In the genomic region with DNA sequence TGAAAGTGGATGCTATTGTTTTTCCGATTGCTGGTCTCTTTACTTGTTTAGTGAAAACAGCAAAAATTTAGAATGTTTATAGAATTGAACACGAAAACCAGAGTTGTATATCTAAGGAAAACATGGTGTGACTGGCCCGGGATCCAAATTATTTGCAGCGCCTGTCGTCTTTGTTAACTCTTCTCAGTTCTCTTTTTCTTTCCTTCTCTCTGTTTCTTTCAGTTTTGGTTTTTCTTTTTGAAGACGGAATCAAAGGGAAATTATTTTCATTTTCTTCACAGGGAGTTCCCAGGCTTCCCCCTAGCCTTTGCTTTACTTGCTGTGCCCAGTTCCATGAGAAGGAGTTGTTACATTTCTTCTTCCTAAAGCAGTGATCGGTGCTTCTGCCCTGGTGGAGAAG, we compare ENCODE assay signal across 26 cellular contexts.
DNase-seq lines count a peak whose midpoint lies in the region; FAIRE-seq and TF ChIP-seq lines count a peak whose summit lies in the region.
"Had no signal": no experiment of that assay in that cellular context is flagged by ENCODE, and none has a peak within 500 bp of the region (broad histone marks: within the 10 kb centered on the region; RNA-seq: fewer than 3 reads in every experiment).

No MANE protein-coding gene starts in this region.

- no peak overlapping the region for H2AFZ ChIP-seq in trophoblast cell (ENCODE audit: insufficient read depth, low read length, poor library complexity)

- H3K27me3 ChIP-seq in breast epithelium (no peaks in the 10 kb centered on the region), endodermal cell (ENCODE audit: control insufficient read depth, insufficient read depth, low read length, poor library complexity, severe bottlenecking) (no peaks in the 10 kb centered on the region), vagina (no peaks in the 10 kb centered on the region), trophoblast cell (ENCODE audit: insufficient read depth, low read length) (no peaks in the 10 kb centered on the region)
- H3K27me3 ChIP-seq: uterus had no signal

- no peak overlapping the region for H3K9ac ChIP-seq in endodermal cell (ENCODE audit: extremely low read depth, low read length, poor library complexity, severe bottlenecking)
- H3K9ac ChIP-seq in trophoblast cell (ENCODE audit: low read length): no peak overlapping the region

- no peak overlapping the region for H3K4me2 ChIP-seq in trophoblast cell (ENCODE audit: low read length)

- no peak overlapping the region for H4K12ac ChIP-seq in trophoblast cell (ENCODE audit: low read depth, low read length)

- TF ChIP-seq POLR2A in breast epithelium (IDR thresholded peaks at IDR 0.05) (no peak), vagina (IDR thresholded peaks at IDR 0.05) (no peak)

- H3K27me3 Mint-ChIP-seq in MCF 10A (ENCODE audit: insufficient read depth, unreplicated experiment) (no peaks in the 10 kb centered on the region), endodermal cell (ENCODE audit: insufficient read depth) (no peaks in the 10 kb centered on the region), mesothelial cell of epicardium (ENCODE audit: low read depth) (peaks cover 8% of the 10 kb centered on the region)

- intact Hi-C loops in breast epithelium (cut with DNase I; ENCODE audit: low total_unique reads): no loop called here
- intact Hi-C loops in MCF 10A (cut with micrococcal nuclease): no loop called here
- intact Hi-C loops in vagina (cut with DNase I): no loop called here

- 91 to 97% methylated on average over 5 to 7 of the region's 7 CpGs for WGBS in endodermal cell (ENCODE audit: insufficient coverage in 1 of 2, insufficient read length in 1 of 2), 2 experiments
- no CpG with 5 or more reads among the region's 7 CpGs for WGBS in trophoblast cell (ENCODE audit: extremely low coverage, insufficient coverage, insufficient read length)

- no peak overlapping the region for H3K27ac Mint-ChIP-seq in MCF 10A (ENCODE audit: low read depth, unreplicated experiment)
- H3K27ac Mint-ChIP-seq in endodermal cell: peak overlapping the region; percentile 42
- peak overlapping the region; percentile 90 for H3K27ac Mint-ChIP-seq in mesothelial cell of epicardium
- H3K27ac Mint-ChIP-seq: activated naive CD4-positive, alpha-beta T cell treated with anti-CD3 and anti-CD28 coated beads, Interleukin-2, amount 50 U/mL, for 24 hours; activated T-cell treated with anti-CD3 and anti-CD28 coated beads, Interleukin-2, amount 50 U/mL, for 72 hours; IgD-negative memory B cell; memory B cell; natural killer cell treated with Interleukin-12 subunit alpha and Interleukin-12 subunit beta and Interleukin-15 and Interleukin-18, amount 100 ng/mL, for 72 hours; stimulated activated naive CD8-positive, alpha-beta T cell treated with anti-CD3 and anti-CD28 coated beads, Interleukin-15, amount 100 ng/mL, for 72 hours had no signal

- no peak overlapping the region for H2BK12ac ChIP-seq in trophoblast cell (ENCODE audit: low read length)

- no peak overlapping the region for H3K14ac ChIP-seq in trophoblast cell (ENCODE audit: low read length)

- CTCF ChIA-PET in MCF 10A (lab: Yijun Ruan, JAX): no interaction called here

- no peak for FAIRE-seq in urothelium cell line (lab: Jason Lieb, UNC)
- FAIRE-seq: islet of Langerhans, small intestine had no signal

- DNase-seq in breast epithelium (ENCODE audit: low spot score in 2 of 2) (no peak), MCF 10A (ENCODE audit: unreplicated experiment) (no peak), endodermal cell (no peak), mesothelial cell of epicardium (ENCODE audit: low spot score in 2 of 2, unreplicated experiment in 2 of 2) (no peak), vagina (ENCODE audit: extremely low spot score in 2 of 2) (no peak), trophoblast cell (no peak), urothelium cell line (ENCODE audit: low spot score) (no peak)
- DNase-seq in effector CD4-positive, alpha-beta T cell: no peak
- DNase-seq: 8988T; activated CD4-positive, alpha-beta T cell treated with anti-CD3 and anti-CD28 coated beads for 1 hour; activated CD8-positive, alpha-beta memory T cell treated with anti-CD3 and anti-CD28 coated beads for 24 hours; activated T-cell treated with anti-CD3 and anti-CD28 coated beads, Interleukin-2, amount 50 U/mL, for 72 hours; Calu3; hippocampal formation; NCI-H1417 treated with DMSO at 0.1 percent for 48 hours; NCI-H510A treated with DMSO at 0.1 percent for 48 hours; small intestine; stimulated activated CD4-positive, alpha-beta T cell treated with anti-CD3 and anti-CD28 coated beads, Interleukin-2, amount 100 ng/mL, for 48 hours; stimulated activated naive CD8-positive, alpha-beta T cell treated with anti-CD3 and anti-CD28 coated beads, Interleukin-15, amount 100 ng/mL, for 72 hours; T-helper 9 cell; uterus had no signal

- peaks cover 0 to 5% of the 10 kb centered on the region in 2 donors for H3K4me1 ChIP-seq in breast epithelium
- peaks cover 16% of the 10 kb centered on the region for H3K4me1 ChIP-seq in endodermal cell (ENCODE audit: control insufficient read depth, insufficient read depth, low read length)
- peaks cover 7% of the 10 kb centered on the region for H3K4me1 ChIP-seq in vagina
- peaks cover 24 to 27% of the 10 kb centered on the region in 2 experiments for H3K4me1 ChIP-seq in trophoblast cell (ENCODE audit: control insufficient read depth in 1 of 2, insufficient read depth in 2 of 2, low read length in 2 of 2)
- H3K4me1 ChIP-seq: uterus had no signal

- H3K9me3 Mint-ChIP-seq in MCF 10A (ENCODE audit: unreplicated experiment): no peaks in the 10 kb centered on the region
- peaks cover 5% of the 10 kb centered on the region for H3K9me3 Mint-ChIP-seq in endodermal cell
- no peaks in the 10 kb centered on the region for H3K9me3 Mint-ChIP-seq in mesothelial cell of epicardium
- H3K9me3 Mint-ChIP-seq: activated naive CD4-positive, alpha-beta T cell treated with anti-CD3 and anti-CD28 coated beads, Interleukin-2, amount 50 U/mL, for 24 hours; natural killer cell treated with Interleukin-12 subunit alpha and Interleukin-12 subunit beta and Interleukin-15 and Interleukin-18, amount 100 ng/mL, for 72 hours had no signal

- H3K4me3 Mint-ChIP-seq in MCF 10A (ENCODE audit: unreplicated experiment) (no peak overlapping the region), endodermal cell (no peak overlapping the region), mesothelial cell of epicardium (no peak overlapping the region)
- H3K4me3 Mint-ChIP-seq: activated naive CD4-positive, alpha-beta T cell treated with anti-CD3 and anti-CD28 coated beads, Interleukin-2, amount 50 U/mL, for 24 hours; activated T-cell treated with anti-CD3 and anti-CD28 coated beads, Interleukin-2, amount 50 U/mL, for 72 hours; IgD-negative memory B cell; memory B cell; natural killer cell treated with Interleukin-12 subunit alpha and Interleukin-12 subunit beta and Interleukin-15 and Interleukin-18, amount 100 ng/mL, for 72 hours; stimulated activated naive CD8-positive, alpha-beta T cell treated with anti-CD3 and anti-CD28 coated beads, Interleukin-15, amount 100 ng/mL, for 72 hours had no signal

- no peak overlapping the region for H2AK5ac ChIP-seq in trophoblast cell (ENCODE audit: low read length)

- H3K36me3 Mint-ChIP-seq in MCF 10A (ENCODE audit: insufficient read depth, unreplicated experiment) (no peaks in the 10 kb centered on the region), endodermal cell (ENCODE audit: low read depth) (peaks cover 18% of the 10 kb centered on the region), mesothelial cell of epicardium (peaks cover 8% of the 10 kb centered on the region)
- H3K36me3 Mint-ChIP-seq: activated naive CD4-positive, alpha-beta T cell treated with anti-CD3 and anti-CD28 coated beads, Interleukin-2, amount 50 U/mL, for 24 hours; IgD-negative memory B cell; memory B cell; natural killer cell treated with Interleukin-12 subunit alpha and Interleukin-12 subunit beta and Interleukin-15 and Interleukin-18, amount 100 ng/mL, for 72 hours had no signal

- no peak for TF ChIP-seq CTCF in breast epithelium (IDR thresholded peaks at IDR 0.05)
- no peak for TF ChIP-seq CTCF in MCF 10A (IDR thresholded peaks at IDR 0.05; ENCODE audit: unreplicated experiment)
- TF ChIP-seq CTCF in endodermal cell (conservative IDR thresholded peaks at IDR 0.05): no peak
- no peak for TF ChIP-seq CTCF in mesothelial cell of epicardium (IDR thresholded peaks at IDR 0.05; ENCODE audit: unreplicated experiment)
- TF ChIP-seq CTCF in vagina (IDR thresholded peaks at IDR 0.05): no peak

- H4K8ac ChIP-seq in trophoblast cell (ENCODE audit: low read depth, low read length): no peak overlapping the region

- H3K4me3 ChIP-seq in breast epithelium: no peak overlapping the region
- no peak overlapping the region for H3K4me3 ChIP-seq in endodermal cell (ENCODE audit: low read length)
- H3K4me3 ChIP-seq in vagina: peak overlapping the region; percentile 7 to 8
- no peak overlapping the region for H3K4me3 ChIP-seq in trophoblast cell (ENCODE audit: low read depth, low read length)
- H3K4me3 ChIP-seq: uterus had no signal

- no peak overlapping the region for H4K91ac ChIP-seq in trophoblast cell (ENCODE audit: low read depth, low read length)

- H3K9me3 ChIP-seq in breast epithelium (peaks cover 0 to 3% of the 10 kb centered on the region in 2 donors), endodermal cell (ENCODE audit: control insufficient read depth, low read length) (peaks cover 10% of the 10 kb centered on the region), vagina (no peaks in the 10 kb centered on the region), trophoblast cell (ENCODE audit: insufficient read depth, low read depth, low read length) (peaks cover 4% of the 10 kb centered on the region)

- no peak overlapping the region for H2BK120ac ChIP-seq in trophoblast cell (ENCODE audit: insufficient read depth, low read length, poor library complexity)

- BruUV-seq in MCF 10A (replicated peaks; lab: Mats Ljungman, UMichigan): no TSS peak

- peaks cover 7% of the 10 kb centered on the region for H3K79me2 ChIP-seq in trophoblast cell (ENCODE audit: control insufficient read depth, insufficient read depth, low read length, poor library complexity)

- no peak overlapping the region for H2BK5ac ChIP-seq in trophoblast cell (ENCODE audit: low read depth, low read length, poor library complexity)

- POLR2A ChIA-PET in MCF 10A (lab: Yijun Ruan, JAX): no interaction called here

- no peak overlapping the region for H3K18ac ChIP-seq in trophoblast cell (ENCODE audit: low read length)

- peaks cover 8% of the 10 kb centered on the region for H3K4me1 Mint-ChIP-seq in MCF 10A (ENCODE audit: insufficient read depth, unreplicated experiment)
- H3K4me1 Mint-ChIP-seq in endodermal cell: peaks cover 32% of the 10 kb centered on the region
- peaks cover 16% of the 10 kb centered on the region for H3K4me1 Mint-ChIP-seq in mesothelial cell of epicardium
- H3K4me1 Mint-ChIP-seq: activated naive CD4-positive, alpha-beta T cell treated with anti-CD3 and anti-CD28 coated beads, Interleukin-2, amount 50 U/mL, for 24 hours; memory B cell; stimulated activated naive CD8-positive, alpha-beta T cell treated with anti-CD3 and anti-CD28 coated beads, Interleukin-15, amount 100 ng/mL, for 72 hours had no signal

- H3K27ac ChIP-seq in breast epithelium (peak overlapping the region; percentile 54 to 71), endodermal cell (ENCODE audit: low read depth, low read length) (no peak overlapping the region), vagina (peak overlapping the region; percentile 9), trophoblast cell (ENCODE audit: low read depth, low read length) (no peak overlapping the region)
- H3K27ac ChIP-seq: uterus had no signal

- no peak overlapping the region for H3K23ac ChIP-seq in trophoblast cell (ENCODE audit: low read length)

- H3K4ac ChIP-seq in trophoblast cell (ENCODE audit: low read depth, low read length): no peak overlapping the region

- peaks cover 8% of the 10 kb centered on the region for H3K79me1 ChIP-seq in trophoblast cell (ENCODE audit: low read length)

- H3K36me3 ChIP-seq in breast epithelium (no peaks in the 10 kb centered on the region), endodermal cell (ENCODE audit: control insufficient read depth, insufficient read depth, low read length) (peaks cover 7% of the 10 kb centered on the region), vagina (no peaks in the 10 kb centered on the region), trophoblast cell (ENCODE audit: control insufficient read depth in 1 of 2, insufficient read depth in 2 of 2, low read length in 2 of 2) (peaks cover 2 to 3% of the 10 kb centered on the region in 2 experiments)
- H3K36me3 ChIP-seq: uterus had no signal

Comparison
In these comparisons a context has a peak if more than half of its experiments do, and no peak if none do; other contexts are left out.
1. H3K27ac ChIP-seq: peak in breast epithelium (2 of 2) and vagina (single experiment); none in endodermal cell (single experiment) and trophoblast cell (single experiment).
2. H3K4me3 ChIP-seq: peak in vagina (2 of 2); none in breast epithelium (0 of 3), endodermal cell (single experiment) and trophoblast cell (single experiment).